In genomic region chr6:53854843-53855567, GRCh38 we compare ENCODE assay signal across 1 cellular context.
TF ChIP-seq lines count a peak whose summit lies in the region.

No MANE protein-coding gene starts in this region.

TF ChIP-seq in HepG2, 621 proteins besides CTCF, POLR2A, EP300 and RAD21 (continued from another document and continues in another):
- no peak for TF ChIP-seq GTF2F1 (IDR thresholded peaks at IDR 0.05; ENCODE audit: low read length)
- peak; percentile 90 for TF ChIP-seq GATAD2A (CRISPR knock-in tag; IDR thresholded peaks at IDR 0.05)
- 0 out of 2 replicates have a peak, but pooled peaks have one; percentile 54 for TF ChIP-seq TSC22D2 (CRISPR knock-in tag; IDR thresholded peaks at IDR 0.05; ENCODE audit: borderline replicate concordance)
- peak; percentile 67 for TF ChIP-seq BCL6 (CRISPR knock-in tag; IDR thresholded peaks at IDR 0.05)
- TF ChIP-seq, protein P1, sequence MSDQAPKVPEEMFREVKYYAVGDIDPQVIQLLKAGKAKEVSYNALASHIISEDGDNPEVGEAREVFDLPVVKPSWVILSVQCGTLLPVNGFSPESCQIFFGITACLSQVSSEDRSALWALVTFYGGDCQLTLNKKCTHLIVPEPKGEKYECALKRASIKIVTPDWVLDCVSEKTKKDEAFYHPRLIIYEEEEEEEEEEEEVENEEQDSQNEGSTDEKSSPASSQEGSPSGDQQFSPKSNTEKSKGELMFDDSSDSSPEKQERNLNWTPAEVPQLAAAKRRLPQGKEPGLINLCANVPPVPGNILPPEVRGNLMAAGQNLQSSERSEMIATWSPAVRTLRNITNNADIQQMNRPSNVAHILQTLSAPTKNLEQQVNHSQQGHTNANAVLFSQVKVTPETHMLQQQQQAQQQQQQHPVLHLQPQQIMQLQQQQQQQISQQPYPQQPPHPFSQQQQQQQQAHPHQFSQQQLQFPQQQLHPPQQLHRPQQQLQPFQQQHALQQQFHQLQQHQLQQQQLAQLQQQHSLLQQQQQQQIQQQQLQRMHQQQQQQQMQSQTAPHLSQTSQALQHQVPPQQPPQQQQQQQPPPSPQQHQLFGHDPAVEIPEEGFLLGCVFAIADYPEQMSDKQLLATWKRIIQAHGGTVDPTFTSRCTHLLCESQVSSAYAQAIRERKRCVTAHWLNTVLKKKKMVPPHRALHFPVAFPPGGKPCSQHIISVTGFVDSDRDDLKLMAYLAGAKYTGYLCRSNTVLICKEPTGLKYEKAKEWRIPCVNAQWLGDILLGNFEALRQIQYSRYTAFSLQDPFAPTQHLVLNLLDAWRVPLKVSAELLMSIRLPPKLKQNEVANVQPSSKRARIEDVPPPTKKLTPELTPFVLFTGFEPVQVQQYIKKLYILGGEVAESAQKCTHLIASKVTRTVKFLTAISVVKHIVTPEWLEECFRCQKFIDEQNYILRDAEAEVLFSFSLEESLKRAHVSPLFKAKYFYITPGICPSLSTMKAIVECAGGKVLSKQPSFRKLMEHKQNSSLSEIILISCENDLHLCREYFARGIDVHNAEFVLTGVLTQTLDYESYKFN (CRISPR knock-in tag; conservative IDR thresholded peaks at IDR 0.05): peak; percentile 95
- peak; percentile 92 for TF ChIP-seq NCOA2 (CRISPR knock-in tag; IDR thresholded peaks at IDR 0.05)
- TF ChIP-seq KLF15 (CRISPR knock-in tag; IDR thresholded peaks at IDR 0.05; ENCODE audit: borderline replicate concordance): no peak
- TF ChIP-seq, protein P2, sequence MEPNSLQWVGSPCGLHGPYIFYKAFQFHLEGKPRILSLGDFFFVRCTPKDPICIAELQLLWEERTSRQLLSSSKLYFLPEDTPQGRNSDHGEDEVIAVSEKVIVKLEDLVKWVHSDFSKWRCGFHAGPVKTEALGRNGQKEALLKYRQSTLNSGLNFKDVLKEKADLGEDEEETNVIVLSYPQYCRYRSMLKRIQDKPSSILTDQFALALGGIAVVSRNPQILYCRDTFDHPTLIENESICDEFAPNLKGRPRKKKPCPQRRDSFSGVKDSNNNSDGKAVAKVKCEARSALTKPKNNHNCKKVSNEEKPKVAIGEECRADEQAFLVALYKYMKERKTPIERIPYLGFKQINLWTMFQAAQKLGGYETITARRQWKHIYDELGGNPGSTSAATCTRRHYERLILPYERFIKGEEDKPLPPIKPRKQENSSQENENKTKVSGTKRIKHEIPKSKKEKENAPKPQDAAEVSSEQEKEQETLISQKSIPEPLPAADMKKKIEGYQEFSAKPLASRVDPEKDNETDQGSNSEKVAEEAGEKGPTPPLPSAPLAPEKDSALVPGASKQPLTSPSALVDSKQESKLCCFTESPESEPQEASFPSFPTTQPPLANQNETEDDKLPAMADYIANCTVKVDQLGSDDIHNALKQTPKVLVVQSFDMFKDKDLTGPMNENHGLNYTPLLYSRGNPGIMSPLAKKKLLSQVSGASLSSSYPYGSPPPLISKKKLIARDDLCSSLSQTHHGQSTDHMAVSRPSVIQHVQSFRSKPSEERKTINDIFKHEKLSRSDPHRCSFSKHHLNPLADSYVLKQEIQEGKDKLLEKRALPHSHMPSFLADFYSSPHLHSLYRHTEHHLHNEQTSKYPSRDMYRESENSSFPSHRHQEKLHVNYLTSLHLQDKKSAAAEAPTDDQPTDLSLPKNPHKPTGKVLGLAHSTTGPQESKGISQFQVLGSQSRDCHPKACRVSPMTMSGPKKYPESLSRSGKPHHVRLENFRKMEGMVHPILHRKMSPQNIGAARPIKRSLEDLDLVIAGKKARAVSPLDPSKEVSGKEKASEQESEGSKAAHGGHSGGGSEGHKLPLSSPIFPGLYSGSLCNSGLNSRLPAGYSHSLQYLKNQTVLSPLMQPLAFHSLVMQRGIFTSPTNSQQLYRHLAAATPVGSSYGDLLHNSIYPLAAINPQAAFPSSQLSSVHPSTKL (CRISPR knock-in tag; IDR thresholded peaks at IDR 0.05): peak; percentile 89
- TF ChIP-seq ZNF614 (CRISPR knock-in tag; IDR thresholded peaks at IDR 0.05; ENCODE audit: borderline replicate concordance): 0 out of 2 replicates have a peak, but pooled peaks have one; percentile 48
- peak; percentile 84 for TF ChIP-seq ERF (CRISPR knock-in tag; IDR thresholded peaks at IDR 0.05)
- peak; percentile 65; the same call in 1 of the 2 replicates for TF ChIP-seq FOXK1 (CRISPR knock-in tag; IDR thresholded peaks at IDR 0.05; ENCODE audit: borderline replicate concordance, low read depth)
- peak; percentile 99 for TF ChIP-seq ZBTB20 (CRISPR knock-in tag; IDR thresholded peaks at IDR 0.05; ENCODE audit: borderline replicate concordance, low read depth)
- TF ChIP-seq CREM (IDR thresholded peaks at IDR 0.05): peak; percentile 69; the same call in 1 of the 2 replicates
- TF ChIP-seq CREM (CRISPR knock-in tag; IDR thresholded peaks at IDR 0.05): no peak
- no peak for TF ChIP-seq MBD4 (IDR thresholded peaks at IDR 0.05; ENCODE audit: borderline replicate concordance, low read length)
- peak; percentile 88 for TF ChIP-seq ZNF644 (CRISPR knock-in tag; IDR thresholded peaks at IDR 0.05; ENCODE audit: low read depth)
- peak; percentile 90 for TF ChIP-seq ISL2 (CRISPR knock-in tag; IDR thresholded peaks at IDR 0.05)
- TF ChIP-seq PHF21A (CRISPR knock-in tag; IDR thresholded peaks at IDR 0.05): peak; percentile 87
- 0 out of 2 replicates have a peak, but pooled peaks have one; percentile 36 for TF ChIP-seq NR2F6 (IDR thresholded peaks at IDR 0.05)
- TF ChIP-seq NR2F6 (CRISPR knock-in tag; IDR thresholded peaks at IDR 0.05): peak; percentile 54
- TF ChIP-seq TFAP4 (IDR thresholded peaks at IDR 0.05; ENCODE audit: borderline replicate concordance, low read depth): no peak
- 0 out of 2 replicates have a peak, but pooled peaks have one; percentile 26 for TF ChIP-seq MEIS1 (CRISPR knock-in tag; IDR thresholded peaks at IDR 0.05; ENCODE audit: borderline replicate concordance)
- 0 out of 2 replicates have a peak, but pooled peaks have one; percentile 28 for TF ChIP-seq GFI1 (CRISPR knock-in tag; IDR thresholded peaks at IDR 0.05; ENCODE audit: borderline replicate concordance)
- TF ChIP-seq ZNF709 (CRISPR knock-in tag; IDR thresholded peaks at IDR 0.05): peak; percentile 29; the same call in 1 of the 2 replicates
- peak; percentile 53; the same call in 1 of the 2 replicates for TF ChIP-seq FOXP1 (IDR thresholded peaks at IDR 0.05)
- peak; percentile 93 for TF ChIP-seq FOXP1 (CRISPR knock-in tag; IDR thresholded peaks at IDR 0.05)
- TF ChIP-seq TFE3 (CRISPR knock-in tag; IDR thresholded peaks at IDR 0.05): peak; percentile 49; the same call in 1 of the 2 replicates
- TF ChIP-seq ZNF646 (CRISPR knock-in tag; IDR thresholded peaks at IDR 0.05): peak; percentile 30; the same call in 1 of the 2 replicates
- peak; percentile 52; the same call in 1 of the 2 replicates for TF ChIP-seq ATF1 (CRISPR knock-in tag; IDR thresholded peaks at IDR 0.05)
- no peak for TF ChIP-seq ZNF333 (CRISPR knock-in tag; IDR thresholded peaks at IDR 0.05; ENCODE audit: borderline replicate concordance)
- TF ChIP-seq, protein P3, sequence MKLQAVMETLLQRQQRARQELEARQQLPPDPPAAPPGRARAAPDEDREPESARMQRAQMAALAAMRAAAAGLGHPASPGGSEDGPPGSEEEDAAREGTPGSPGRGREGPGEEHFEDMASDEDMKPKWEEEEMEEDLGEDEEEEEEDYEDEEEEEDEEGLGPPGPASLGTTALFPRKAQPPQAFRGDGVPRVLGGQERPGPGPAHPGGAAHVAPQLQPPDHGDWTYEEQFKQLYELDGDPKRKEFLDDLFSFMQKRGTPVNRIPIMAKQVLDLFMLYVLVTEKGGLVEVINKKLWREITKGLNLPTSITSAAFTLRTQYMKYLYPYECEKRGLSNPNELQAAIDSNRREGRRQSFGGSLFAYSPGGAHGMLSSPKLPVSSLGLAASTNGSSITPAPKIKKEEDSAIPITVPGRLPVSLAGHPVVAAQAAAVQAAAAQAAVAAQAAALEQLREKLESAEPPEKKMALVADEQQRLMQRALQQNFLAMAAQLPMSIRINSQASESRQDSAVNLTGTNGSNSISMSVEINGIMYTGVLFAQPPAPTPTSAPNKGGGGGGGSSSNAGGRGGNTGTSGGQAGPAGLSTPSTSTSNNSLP (IDR thresholded peaks at IDR 0.05; ENCODE audit: low read depth, low read length): peak; percentile 85
- 0 out of 2 replicates have a peak, but pooled peaks have one; percentile 50 for TF ChIP-seq MAFG (CRISPR knock-in tag; IDR thresholded peaks at IDR 0.05)
- TF ChIP-seq, protein P4, sequence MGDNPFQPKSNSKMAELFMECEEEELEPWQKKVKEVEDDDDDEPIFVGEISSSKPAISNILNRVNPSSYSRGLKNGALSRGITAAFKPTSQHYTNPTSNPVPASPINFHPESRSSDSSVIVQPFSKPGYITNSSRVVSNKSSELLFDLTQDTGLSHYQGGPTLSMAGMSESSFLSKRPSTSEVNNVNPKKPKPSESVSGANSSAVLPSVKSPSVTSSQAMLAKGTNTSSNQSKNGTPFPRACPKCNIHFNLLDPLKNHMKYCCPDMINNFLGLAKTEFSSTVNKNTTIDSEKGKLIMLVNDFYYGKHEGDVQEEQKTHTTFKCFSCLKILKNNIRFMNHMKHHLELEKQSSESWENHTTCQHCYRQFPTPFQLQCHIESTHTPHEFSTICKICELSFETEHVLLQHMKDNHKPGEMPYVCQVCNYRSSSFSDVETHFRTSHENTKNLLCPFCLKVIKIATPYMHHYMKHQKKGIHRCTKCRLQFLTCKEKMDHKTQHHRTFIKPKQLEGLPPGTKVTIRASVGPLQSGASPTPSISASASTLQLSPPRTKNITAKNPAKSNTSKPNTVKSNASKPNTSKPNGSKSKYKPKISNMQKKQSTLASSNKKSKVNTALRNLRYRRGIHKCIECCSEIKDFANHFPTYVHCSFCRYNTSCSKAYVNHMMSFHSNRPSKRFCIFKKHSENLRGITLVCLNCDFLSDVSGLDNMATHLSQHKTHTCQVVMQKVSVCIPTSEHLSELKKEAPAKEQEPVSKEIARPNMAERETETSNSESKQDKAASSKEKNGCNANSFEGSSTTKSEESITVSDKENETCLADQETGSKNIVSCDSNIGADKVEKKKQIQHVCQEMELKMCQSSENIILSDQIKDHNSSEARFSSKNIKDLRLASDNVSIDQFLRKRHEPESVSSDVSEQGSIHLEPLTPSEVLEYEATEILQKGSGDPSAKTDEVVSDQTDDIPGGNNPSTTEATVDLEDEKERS (CRISPR knock-in tag; IDR thresholded peaks at IDR 0.05): 0 out of 2 replicates have a peak, but pooled peaks have one; percentile 37
- no peak for TF ChIP-seq GTF3A (CRISPR knock-in tag; conservative IDR thresholded peaks at IDR 0.05)
- TF ChIP-seq PPARG (CRISPR knock-in tag; conservative IDR thresholded peaks at IDR 0.05): peak; percentile 81
- peak; percentile 78 for TF ChIP-seq ELF1 (CRISPR knock-in tag; IDR thresholded peaks at IDR 0.05)
